ENCODE assay signal across 12 cellular contexts in genomic region chr5:10456583-10457562, GRCh38. TPM values are rescaled to one million over a fixed set of nuclear protein-coding genes. Genes with fewer than 3 reads are reported as not detected.
A peak's percentile ranks its signal among the peaks of the same experiment; 100 is the strongest.
DNase-seq lines count a peak whose midpoint lies in the region; ATAC-seq and TF ChIP-seq lines count a peak whose summit lies in the region.
"Had no signal": no experiment of that assay in that cellular context is flagged by ENCODE, and none has a peak within 500 bp of the region (broad histone marks: within the 10 kb centered on the region; RNA-seq: fewer than 3 reads in every experiment).

No MANE protein-coding gene starts in this region.

- CTCF ChIA-PET in HEK293 (lab: Yijun Ruan, JAX) = interaction anchor here (0.6 to 6.6 kb wide), 6 partner anchors 45 to 247 kb away, joined by 3 to 175 read pairs (median 4); no protein-coding TSS in a partner anchor

- H3K36me3 ChIP-seq in HEK293 (ENCODE audit: control insufficient read depth in 2 of 2, insufficient read depth in 1 of 2, low read length in 2 of 2) (no peaks in the 10 kb centered on the region), prostate gland (no peaks in the 10 kb centered on the region)
- H3K36me3 ChIP-seq: Peyer's patch had no signal

- H3K4me3 ChIP-seq in HEK293 (ENCODE audit: low read depth, low read length) (no peak overlapping the region), skeletal muscle cell (ENCODE audit: low read depth, low read length) (no peak overlapping the region), prostate gland (no peak overlapping the region)
- H3K4me3 ChIP-seq: mucosa of descending colon, Peyer's patch had no signal

- DNase-seq in SKM-1 treated with dmso at 0.1 percent for 144 hours (lab: John Stamatoyannopoulos, UW; ENCODE audit: unreplicated experiment) (peak; percentile 25), skeletal muscle cell (ENCODE audit: low read depth) (peak; percentile 64), DMS114 treated with DMSO at 0.1 percent for 48 hours (lab: John Stamatoyannopoulos, UW; ENCODE audit: unreplicated experiment) (no peak), prostate gland (ENCODE audit: low spot score) (no peak), NCI-H526 treated with DMSO at 0.1 percent for 48 hours (lab: John Stamatoyannopoulos, UW) (no peak)
- DNase-seq: activated CD8-positive, alpha-beta memory T cell treated with anti-CD3 and anti-CD28 coated beads, Interleukin-2, amount 50 U/mL, for 48 hours; amniotic stem cell had no signal

- peak; percentile 18 for ATAC-seq in esophagus mucosa
- ATAC-seq in HG03520 (IDR thresholded peaks at IDR 0.05; ENCODE audit: unreplicated experiment) = no peak

- POLR2A ChIA-PET in HEK293 (lab: Yijun Ruan, JAX) = interaction anchor here (0.6 to 1.0 kb wide), 2 partner anchors 9 to 99 kb away, joined by 3 to 4 read pairs; no protein-coding TSS in a partner anchor

- H3K27ac ChIP-seq in HEK293 (ENCODE audit: extremely low read depth, low read depth, low read length) (no peak overlapping the region), prostate gland (no peak overlapping the region)
- H3K27ac ChIP-seq: Peyer's patch had no signal

- no peaks in the 10 kb centered on the region for H3K9me3 ChIP-seq in HEK293 (ENCODE audit: control insufficient read depth, insufficient read depth, low read depth, low read length)
- no peaks in the 10 kb centered on the region for H3K9me3 ChIP-seq in prostate gland
- H3K9me3 ChIP-seq: mucosa of descending colon, Peyer's patch had no signal

- no peaks in the 10 kb centered on the region; the same call in 1 of the 2 replicates for H3K4me1 ChIP-seq in HEK293 (ENCODE audit: control insufficient read depth, insufficient read depth, low read length)
- H3K4me1 ChIP-seq in prostate gland (replicated peaks) = peaks cover 6% of the 10 kb centered on the region
- H3K4me1 ChIP-seq: Peyer's patch had no signal

- intact Hi-C loops in prostate gland (cut with DNase I) = loop anchor here (5.0 to 10.0 kb wide), 2 partner anchors 95 to 308 kb away; partner anchors contain the start of gene DAP

- H3K27me3 ChIP-seq in prostate gland (replicated peaks; ENCODE audit: insufficient read depth) = no peaks in the 10 kb centered on the region
- H3K27me3 ChIP-seq: Peyer's patch had no signal

- no peak for TF ChIP-seq POLR2A in prostate gland (IDR thresholded peaks at IDR 0.05)

- WGBS in prostate gland = 57% methylated on average over 29 of the region's 29 CpGs

- TF ChIP-seq CTCF in HEK293 (tag by site-specific recombination; IDR thresholded peaks at IDR 0.05) = no peak
- TF ChIP-seq CTCF in prostate gland (IDR thresholded peaks at IDR 0.05) = no peak

TF ChIP-seq in HEK293, 187 proteins besides CTCF, POLR2A, EP300 and RAD21:
- no peak for TF ChIP-seq ZNF664 (tag by site-specific recombination; IDR thresholded peaks at IDR 0.05)
- TF ChIP-seq ZNF692 (tag by site-specific recombination; IDR thresholded peaks at IDR 0.05) = no peak
- TF ChIP-seq WT1 (tag by site-specific recombination; IDR thresholded peaks at IDR 0.05) = no peak
- TF ChIP-seq ZNF600 (tag by site-specific recombination; IDR thresholded peaks at IDR 0.05) = peak; percentile 96

RNA-seq across cellular contexts. Expression of gene ROPN1L, which starts 15.2 kb away (rescaled TPM):
- total RNA-seq in esophagus mucosa = not detected
- 10 to 100 TPM in 1 of 2 donors, not detected in 1; 34.9 TPM for total RNA-seq in prostate gland
- total RNA-seq: mucosa of descending colon had no signal

Comparison
In these comparisons a context has a peak if more than half of its experiments do, and no peak if none do; other contexts are left out.
1. DNase-seq: peak in SKM-1 treated with dmso at 0.1 percent for 144 hours (single experiment) and skeletal muscle cell (single experiment); none in DMS114 treated with DMSO at 0.1 percent for 48 hours (single experiment), prostate gland (single experiment) and NCI-H526 treated with DMSO at 0.1 percent for 48 hours (single experiment).